ENCODE assay signal across 10 cellular contexts in genomic region chr7:30470783-30471182, GRCh38. TPM values are rescaled to one million over a fixed set of nuclear protein-coding genes. Genes with fewer than 3 reads are reported as not detected.
DNase-seq lines count a peak whose midpoint lies in the region; ATAC-seq and TF ChIP-seq lines count a peak whose summit lies in the region.
"Had no signal": no experiment of that assay in that cellular context is flagged by ENCODE, and none has a peak within 500 bp of the region (broad histone marks: within the 10 kb centered on the region; RNA-seq: fewer than 3 reads in every experiment).

No MANE protein-coding gene starts in this region.

- no peaks in the 10 kb centered on the region for H3K9me3 Mint-ChIP-seq in activated CD4-positive, alpha-beta memory T cell treated with anti-CD3 and anti-CD28 coated beads, Interleukin-2, amount 10 ng/mL, durations not matched to agents 7 days and 5 days
- H3K9me3 Mint-ChIP-seq in activated CD4-positive, alpha-beta memory T cell treated with anti-CD3 and anti-CD28 coated beads for 36 hours, result no peaks in the 10 kb centered on the region
- no peaks in the 10 kb centered on the region for H3K9me3 Mint-ChIP-seq in activated T-helper 17 cell treated with anti-CD3 and anti-CD28 coated beads, Interleukin-2, amount 50 U/mL, for 72 hours
- H3K9me3 Mint-ChIP-seq in immature natural killer cell, result no peaks in the 10 kb centered on the region
- H3K9me3 Mint-ChIP-seq: CD8-positive, alpha-beta T cell had no signal

- H3K4me1 Mint-ChIP-seq in activated CD4-positive, alpha-beta memory T cell treated with anti-CD3 and anti-CD28 coated beads, Interleukin-2, amount 10 ng/mL, durations not matched to agents 7 days and 5 days, result peaks cover 72% of the 10 kb centered on the region
- H3K4me1 Mint-ChIP-seq in activated CD4-positive, alpha-beta memory T cell treated with anti-CD3 and anti-CD28 coated beads for 36 hours (ENCODE audit: low read depth), result peaks cover 75% of the 10 kb centered on the region
- peaks cover 63% of the 10 kb centered on the region for H3K4me1 Mint-ChIP-seq in activated T-helper 17 cell treated with anti-CD3 and anti-CD28 coated beads, Interleukin-2, amount 50 U/mL, for 72 hours
- H3K4me1 Mint-ChIP-seq in immature natural killer cell, result peaks cover 61 to 90% of the 10 kb centered on the region in 2 donors

- in situ Hi-C loops in HAP-1 (cut with MboI; ENCODE audit: low sequenced_read_pairs), result no loop called here

- no peak overlapping the region for H3K4me3 Mint-ChIP-seq in activated CD4-positive, alpha-beta memory T cell treated with anti-CD3 and anti-CD28 coated beads, Interleukin-2, amount 10 ng/mL, durations not matched to agents 7 days and 5 days
- H3K4me3 Mint-ChIP-seq in activated CD4-positive, alpha-beta memory T cell treated with anti-CD3 and anti-CD28 coated beads for 36 hours, result no peak overlapping the region
- peak overlapping the region; percentile 61 for H3K4me3 Mint-ChIP-seq in activated T-helper 17 cell treated with anti-CD3 and anti-CD28 coated beads, Interleukin-2, amount 50 U/mL, for 72 hours
- H3K4me3 Mint-ChIP-seq in immature natural killer cell, result peak overlapping the region in 4 of 5 donors; percentile 18 to 50 (median 32)
- H3K4me3 Mint-ChIP-seq: CD8-positive, alpha-beta T cell had no signal

- H3K27ac ChIP-seq in tibial artery, result peak overlapping the region; percentile 74 to 79
- H3K27ac ChIP-seq in OCI-LY7 (ENCODE audit: low read depth, low read length, poor library complexity, severe bottlenecking), result no peak overlapping the region

- peaks cover 0 to 97% (median 58%) of the 10 kb centered on the region in 4 donors for H3K4me1 ChIP-seq in tibial artery
- peaks cover 11% of the 10 kb centered on the region for H3K4me1 ChIP-seq in HAP-1
- peaks cover 69% of the 10 kb centered on the region for H3K4me1 ChIP-seq in OCI-LY7 (ENCODE audit: insufficient read depth, low read length, poor library complexity, severe bottlenecking)

- H3K36me3 Mint-ChIP-seq in activated CD4-positive, alpha-beta memory T cell treated with anti-CD3 and anti-CD28 coated beads, Interleukin-2, amount 10 ng/mL, durations not matched to agents 7 days and 5 days (ENCODE audit: low read depth), result peaks cover 37% of the 10 kb centered on the region
- peaks cover 12% of the 10 kb centered on the region for H3K36me3 Mint-ChIP-seq in activated CD4-positive, alpha-beta memory T cell treated with anti-CD3 and anti-CD28 coated beads for 36 hours
- H3K36me3 Mint-ChIP-seq in activated T-helper 17 cell treated with anti-CD3 and anti-CD28 coated beads, Interleukin-2, amount 50 U/mL, for 72 hours (ENCODE audit: low read depth), result peaks cover 5% of the 10 kb centered on the region
- peaks cover 0 to 25% (median 6%) of the 10 kb centered on the region in 3 donors for H3K36me3 Mint-ChIP-seq in immature natural killer cell

- BruUV-seq in OCI-LY7 (replicated peaks; lab: Mats Ljungman, UMichigan), result no TSS peak

- H3K9me2 ChIP-seq in OCI-LY7 (ENCODE audit: insufficient read depth, low read length), result no peaks in the 10 kb centered on the region

- no peak overlapping the region for H3K4me2 ChIP-seq in OCI-LY7 (ENCODE audit: low read length)

- peak; percentile 42 for ATAC-seq in activated T-helper 17 cell treated with anti-CD3 and anti-CD28 coated beads, Interleukin-2, amount 50 U/mL, for 72 hours (replicated peaks)
- ATAC-seq: CD8-positive, alpha-beta T cell had no signal

- TF ChIP-seq CTCF in tibial artery (IDR thresholded peaks at IDR 0.05) (no peak), OCI-LY7 (conservative IDR thresholded peaks at IDR 0.05; ENCODE audit: low read length) (no peak)

- peak; percentile 14 for DNase-seq in activated CD4-positive, alpha-beta memory T cell treated with anti-CD3 and anti-CD28 coated beads, Interleukin-2, amount 10 ng/mL, durations not matched to agents 7 days and 5 days
- no peak for DNase-seq in activated CD4-positive, alpha-beta memory T cell treated with anti-CD3 and anti-CD28 coated beads for 36 hours
- DNase-seq in immature natural killer cell, result no peak
- DNase-seq in tibial artery, result peak in 1 of 2 donors; percentile 56
- DNase-seq in HAP-1 (ENCODE audit: low spot score in 2 of 2), result no peak
- no peak for DNase-seq in OCI-LY7 (ENCODE audit: low spot score)
- no peak for DNase-seq in putamen (ENCODE audit: low spot score)
- DNase-seq: SW 1271 had no signal

- H3K4me3 ChIP-seq in tibial artery, result peak overlapping the region in 1 of 2 donors; percentile 24
- no peak overlapping the region for H3K4me3 ChIP-seq in HAP-1
- no peak overlapping the region for H3K4me3 ChIP-seq in OCI-LY7 (ENCODE audit: low read depth, low read length, poor library complexity, severe bottlenecking)

- H3K27me3 ChIP-seq in tibial artery (no peaks in the 10 kb centered on the region), HAP-1 (ENCODE audit: low read depth) (no peaks in the 10 kb centered on the region)

- H4K20me1 ChIP-seq in OCI-LY7 (ENCODE audit: insufficient read depth, low read length), result no peaks in the 10 kb centered on the region

- H3K36me3 ChIP-seq in tibial artery (no peaks in the 10 kb centered on the region), HAP-1 (replicated peaks) (no peaks in the 10 kb centered on the region), OCI-LY7 (ENCODE audit: insufficient read depth, low read length) (no peaks in the 10 kb centered on the region)

- peak overlapping the region; percentile 50 for H3K27ac Mint-ChIP-seq in activated CD4-positive, alpha-beta memory T cell treated with anti-CD3 and anti-CD28 coated beads, Interleukin-2, amount 10 ng/mL, durations not matched to agents 7 days and 5 days
- H3K27ac Mint-ChIP-seq in activated CD4-positive, alpha-beta memory T cell treated with anti-CD3 and anti-CD28 coated beads for 36 hours, result no peak overlapping the region
- H3K27ac Mint-ChIP-seq in activated T-helper 17 cell treated with anti-CD3 and anti-CD28 coated beads, Interleukin-2, amount 50 U/mL, for 72 hours, result peak overlapping the region; percentile 62
- H3K27ac Mint-ChIP-seq in immature natural killer cell, result peak overlapping the region in 5 of 6 donors; percentile 39 to 64 (median 50)

- POLR2A ChIA-PET in activated CD4-positive, alpha-beta memory T cell treated with anti-CD3 and anti-CD28 coated beads, Interleukin-2, amount 10 ng/mL, durations not matched to agents 7 days and 5 days (lab: Charles Lee), result interaction anchor here (1.1 kb wide), 1 partner anchor 34 kb away, joined by 3 read pairs; the partner anchor contains the start of gene GGCT
- POLR2A ChIA-PET in activated CD4-positive, alpha-beta memory T cell treated with anti-CD3 and anti-CD28 coated beads for 36 hours (lab: Charles Lee), result no interaction called here
- POLR2A ChIA-PET in OCI-LY7 (lab: Charles Lee), result no interaction called here

- CTCF ChIA-PET in activated CD4-positive, alpha-beta memory T cell treated with anti-CD3 and anti-CD28 coated beads, Interleukin-2, amount 10 ng/mL, durations not matched to agents 7 days and 5 days (lab: Charles Lee), result no interaction called here
- CTCF ChIA-PET in activated CD4-positive, alpha-beta memory T cell treated with anti-CD3 and anti-CD28 coated beads for 36 hours (lab: Charles Lee), result no interaction called here
- CTCF ChIA-PET in OCI-LY7 (lab: Charles Lee; ENCODE audit: unreplicated experiment), result no interaction called here

- no peaks in the 10 kb centered on the region for H3K27me3 Mint-ChIP-seq in activated CD4-positive, alpha-beta memory T cell treated with anti-CD3 and anti-CD28 coated beads, Interleukin-2, amount 10 ng/mL, durations not matched to agents 7 days and 5 days
- H3K27me3 Mint-ChIP-seq in activated CD4-positive, alpha-beta memory T cell treated with anti-CD3 and anti-CD28 coated beads for 36 hours, result no peaks in the 10 kb centered on the region
- no peaks in the 10 kb centered on the region for H3K27me3 Mint-ChIP-seq in activated T-helper 17 cell treated with anti-CD3 and anti-CD28 coated beads, Interleukin-2, amount 50 U/mL, for 72 hours
- H3K27me3 Mint-ChIP-seq in immature natural killer cell (ENCODE audit: low read depth in 3 of 3), result no peaks in the 10 kb centered on the region

- intact Hi-C loops in activated CD4-positive, alpha-beta memory T cell treated with anti-CD3 and anti-CD28 coated beads for 36 hours (cut with micrococcal nuclease), result no loop called here
- intact Hi-C loops in tibial artery (cut with DNase I; ENCODE audit: low total_unique reads) (no loop called here), OCI-LY7 (cut with micrococcal nuclease; ENCODE audit: unreplicated experiment) (no loop called here)

- no peaks in the 10 kb centered on the region for H3K79me2 ChIP-seq in OCI-LY7 (ENCODE audit: insufficient read depth, low read depth, low read length)

- H3K9me3 ChIP-seq in tibial artery (no peaks in the 10 kb centered on the region), HAP-1 (no peaks in the 10 kb centered on the region), OCI-LY7 (ENCODE audit: low read length) (no peaks in the 10 kb centered on the region)

- H2AFZ ChIP-seq in OCI-LY7 (ENCODE audit: low read length), result no peak overlapping the region

RNA-seq across cellular contexts. Expression of gene NOD1, which starts 7.8 kb away (rescaled TPM):
- 10 to 100 TPM; 19.6 to 22.6 TPM for total RNA-seq in activated CD4-positive, alpha-beta memory T cell treated with anti-CD3 and anti-CD28 coated beads, Interleukin-2, amount 10 ng/mL, durations not matched to agents 7 days and 5 days
- total RNA-seq in activated CD4-positive, alpha-beta memory T cell treated with anti-CD3 and anti-CD28 coated beads for 36 hours, result 10 to 100 TPM; 12.8 to 14.0 TPM
- 10 to 100 TPM; 11.4 to 14.5 TPM for total RNA-seq in activated T-helper 17 cell treated with anti-CD3 and anti-CD28 coated beads, Interleukin-2, amount 50 U/mL, for 72 hours
- polyA plus RNA-seq in immature natural killer cell, result 1 to 10 TPM; 5.7 to 9.9 (median 7.4) TPM
- total RNA-seq in OCI-LY7 (2014; rRNA removed; shearing (Covaris generic)), result 8.4 and 9.5 TPM in 2 replicates
- 10.3 and 11.9 TPM in 2 replicates for total RNA-seq in OCI-LY7 (2022)

RNA-seq across cellular contexts. Expression of gene GGCT, which starts 33.8 kb away (rescaled TPM):
- 10 to 100 TPM; 34.2 to 37.7 TPM for total RNA-seq in activated CD4-positive, alpha-beta memory T cell treated with anti-CD3 and anti-CD28 coated beads, Interleukin-2, amount 10 ng/mL, durations not matched to agents 7 days and 5 days
- 10 to 100 TPM; 60.5 to 68.0 TPM for total RNA-seq in activated CD4-positive, alpha-beta memory T cell treated with anti-CD3 and anti-CD28 coated beads for 36 hours
- 10 to 100 TPM; 35.5 to 68.3 TPM for total RNA-seq in activated T-helper 17 cell treated with anti-CD3 and anti-CD28 coated beads, Interleukin-2, amount 50 U/mL, for 72 hours
- 10 to 100 TPM; 20.3 to 27.2 (median 25.3) TPM for polyA plus RNA-seq in immature natural killer cell
- total RNA-seq in OCI-LY7 (2014; rRNA removed; shearing (Covaris generic)), result 70.3 and 81.7 TPM in 2 replicates
- 81.3 and 84.5 TPM in 2 replicates for total RNA-seq in OCI-LY7 (2022)

Comparison
In these comparisons a context has a peak if more than half of its experiments do, and no peak if none do; other contexts are left out.
1. H3K4me3 Mint-ChIP-seq: peak in activated T-helper 17 cell treated with anti-CD3 and anti-CD28 coated beads, Interleukin-2, amount 50 U/mL, for 72 hours (single experiment) and immature natural killer cell (4 of 5); none in activated CD4-positive, alpha-beta memory T cell treated with anti-CD3 and anti-CD28 coated beads, Interleukin-2, amount 10 ng/mL, durations not matched to agents 7 days and 5 days (single experiment) and activated CD4-positive, alpha-beta memory T cell treated with anti-CD3 and anti-CD28 coated beads for 36 hours (single experiment).